In the genomic region with DNA sequence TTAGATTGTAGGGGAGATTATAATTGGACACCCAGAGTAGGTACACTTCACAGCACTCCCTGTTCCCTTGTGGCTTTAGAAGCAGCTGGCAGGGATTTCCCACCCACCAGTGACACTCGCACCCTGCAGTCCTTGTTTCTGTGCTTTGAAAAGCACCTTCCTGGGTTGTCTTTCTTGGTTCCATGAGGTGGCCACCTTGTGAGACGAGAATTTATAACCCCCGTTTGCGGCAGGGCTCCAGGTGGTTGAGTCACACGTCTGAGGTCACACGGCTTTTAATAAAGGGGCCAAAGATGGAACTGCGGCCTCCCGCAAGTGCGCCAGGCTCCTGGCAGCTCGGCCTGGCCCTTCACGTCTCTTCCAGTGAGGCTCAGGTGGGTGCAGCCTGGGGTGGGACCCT, we compare ENCODE assay signal across 25 cellular contexts. TPM values are rescaled to one million over a fixed set of nuclear protein-coding genes. Genes with fewer than 3 reads are reported as not detected.
DNase-seq lines count a peak whose midpoint lies in the region; FAIRE-seq and TF ChIP-seq lines count a peak whose summit lies in the region.
"Had no signal": no experiment of that assay in that cellular context is flagged by ENCODE, and none has a peak within 500 bp of the region (broad histone marks: within the 10 kb centered on the region; RNA-seq: fewer than 3 reads in every experiment).

No MANE protein-coding gene starts in this region.

- peak overlapping the region; percentile 43 for H3K27ac ChIP-seq in epithelial cell of prostate
- no peak overlapping the region for H3K27ac ChIP-seq in parathyroid adenoma
- H3K27ac ChIP-seq in Karpas-422 (ENCODE audit: low read length), result no peak overlapping the region
- H3K27ac ChIP-seq: PC-9 had no signal

- peaks cover 16% of the 10 kb centered on the region for H3K79me2 ChIP-seq in parathyroid adenoma
- no peaks in the 10 kb centered on the region for H3K79me2 ChIP-seq in Karpas-422 (ENCODE audit: low read length)

- peak overlapping the region; percentile 17 for H3K4me2 ChIP-seq in parathyroid adenoma (ENCODE audit: low read length)
- H3K4me2 ChIP-seq in Karpas-422 (ENCODE audit: low read depth, low read length, poor library complexity, severe bottlenecking), result no peak overlapping the region
- H3K4me2 ChIP-seq: PC-9, SK-N-SH had no signal

- H3K4me3 ChIP-seq in parathyroid adenoma (ENCODE audit: low read depth, low read length) (no peak overlapping the region), Karpas-422 (ENCODE audit: low read length) (no peak overlapping the region)
- H3K4me3 ChIP-seq: PC-9, testis had no signal

- H3K9me2 ChIP-seq in Karpas-422 (replicated peaks; ENCODE audit: insufficient read depth, low read length), result no peaks in the 10 kb centered on the region
- H3K9me2 ChIP-seq: SK-N-SH had no signal

- DNase-seq in GM04504 (ENCODE audit: low read depth), result peak; percentile 3
- DNase-seq in RCC 7860 (ENCODE audit: low spot score), result no peak
- no peak for DNase-seq in epithelial cell of prostate (ENCODE audit: low read depth, low spot score)
- no peak for DNase-seq in NCI-H1105 treated with DMSO at 0.1 percent for 48 hours (lab: John Stamatoyannopoulos, UW)
- DNase-seq in Karpas-422, result no peak
- no peak for DNase-seq in KG1 (lab: John Stamatoyannopoulos, UW)
- DNase-seq in NCI-H69 (lab: John Stamatoyannopoulos, UW), result no peak
- DNase-seq: activated CD4-positive, alpha-beta T cell treated with anti-CD3 and anti-CD28 coated beads for 36 hours; activated effector memory CD4-positive, alpha-beta T cell treated with anti-CD3 and anti-CD28 coated beads, Interleukin-2, amount 50 U/mL, for 16 hours; Calu3; erythroblast; glutamatergic neuron; KBM-7; NCI-H1105; NCI-H748 treated with DMSO at 0.1 percent for 48 hours; nucleus accumbens; PC-9; SK-N-SH; stimulated activated CD4-positive, alpha-beta T cell treated with anti-CD3 and anti-CD28 coated beads, Interleukin-4, amount 100 ng/mL, for 24 hours; T1000; testis had no signal

- peaks cover 4% of the 10 kb centered on the region; the same call in 1 of the 2 replicates for H4K20me1 ChIP-seq in Karpas-422 (ENCODE audit: insufficient read depth, low read depth, low read length)

- no peak overlapping the region for H2AFZ ChIP-seq in parathyroid adenoma
- no peak overlapping the region for H2AFZ ChIP-seq in Karpas-422 (ENCODE audit: low read length)
- H2AFZ ChIP-seq: PC-9 had no signal

- H3K27me3 ChIP-seq in parathyroid adenoma (ENCODE audit: control insufficient read depth, insufficient read depth, low read length) (no peaks in the 10 kb centered on the region), Karpas-422 (ENCODE audit: low read length) (no peaks in the 10 kb centered on the region)
- H3K27me3 ChIP-seq: testis had no signal

- no peak for TF ChIP-seq CTCF in parathyroid adenoma (IDR thresholded peaks at IDR 0.05)

- FAIRE-seq in RCC 7860 (lab: Jason Lieb, UNC), result peak; percentile 81
- FAIRE-seq: colon, G401.6, keratinocyte had no signal

- H3K36me3 ChIP-seq in parathyroid adenoma (ENCODE audit: control insufficient read depth, insufficient read depth, low read length) (no peaks in the 10 kb centered on the region), Karpas-422 (ENCODE audit: insufficient read depth, low read length) (no peaks in the 10 kb centered on the region)

- H3K9ac ChIP-seq in parathyroid adenoma (no peak overlapping the region), Karpas-422 (ENCODE audit: low read length) (no peak overlapping the region)
- H3K9ac ChIP-seq: SK-N-SH had no signal

- peaks cover 8% of the 10 kb centered on the region for H3K4me1 ChIP-seq in parathyroid adenoma
- no peaks in the 10 kb centered on the region for H3K4me1 ChIP-seq in Karpas-422 (ENCODE audit: low read length)

- H3K9me3 ChIP-seq in parathyroid adenoma (ENCODE audit: control insufficient read depth, low read length) (no peaks in the 10 kb centered on the region), Karpas-422 (ENCODE audit: low read length) (no peaks in the 10 kb centered on the region)
- H3K9me3 ChIP-seq: SK-N-SH, testis had no signal

RNA-seq across cellular contexts. Expression of gene CAPN15, which starts 49.8 kb away (rescaled TPM):
- 26.7 and 51.3 TPM in 2 replicates for total RNA-seq in Karpas-422 (2014; rRNA removed; shearing (Covaris generic); ENCODE audit: low replicate concordance)

RNA-seq across cellular contexts. Expression of gene RAB11FIP3, which starts 52.3 kb away (rescaled TPM):
- 6.0 and 17.2 TPM in 2 replicates for total RNA-seq in Karpas-422 (2014; rRNA removed; shearing (Covaris generic); ENCODE audit: low replicate concordance)
